In genomic region chr2:236663267-236663666, GRCh38 we compare ENCODE assay signal across 14 cellular contexts.
A peak's percentile ranks its signal among the peaks of the same experiment; 100 is the strongest.
DNase-seq lines count a peak whose midpoint lies in the region; ATAC-seq and TF ChIP-seq lines count a peak whose summit lies in the region.
"Had no signal": no experiment of that assay in that cellular context is flagged by ENCODE, and none has a peak within 500 bp of the region (broad histone marks: within the 10 kb centered on the region; RNA-seq: fewer than 3 reads in every experiment).

No MANE protein-coding gene starts in this region.

- H3K36me3 ChIP-seq in mammary epithelial cell (ENCODE audit: insufficient read depth, low read length): no peaks in the 10 kb centered on the region
- H3K36me3 ChIP-seq: cardiac muscle cell had no signal

- intact Hi-C loops in mammary epithelial cell (cut with micrococcal nuclease): loop anchor here (5.0 kb wide), 1 partner anchor 84 kb away; no protein-coding TSS in a partner anchor
- intact Hi-C loops in right cardiac atrium (cut with DNase I): no loop called here

- H3K9me3 ChIP-seq in mammary epithelial cell (replicated peaks; ENCODE audit: insufficient read depth, low read length): peaks cover 3% of the 10 kb centered on the region
- no peaks in the 10 kb centered on the region for H3K9me3 ChIP-seq in right cardiac atrium (ENCODE audit: control insufficient read depth, low read length)
- H3K9me3 ChIP-seq: SK-N-SH had no signal

- no peaks in the 10 kb centered on the region for H4K20me1 ChIP-seq in mammary epithelial cell (ENCODE audit: insufficient read depth, low read length)

- no TSS peak for BruUV-seq in mammary epithelial cell (replicated peaks; lab: Mats Ljungman, UMichigan)

- dilution Hi-C loops in mammary epithelial cell (cut with HindIII; ENCODE audit: low sequenced_read_pairs): no loop called here

- H3K4me3 ChIP-seq in mammary epithelial cell (replicated peaks in 1 of 3; ENCODE audit: insufficient read depth in 1 of 3, low read depth in 2 of 3, low read length in 3 of 3) (no peak overlapping the region), right cardiac atrium (ENCODE audit: low read length) (no peak overlapping the region), skeletal muscle cell (ENCODE audit: low read depth, low read length) (no peak overlapping the region)
- H3K4me3 ChIP-seq: cardiac muscle cell had no signal

- 34% methylated on average over 6 of the region's 6 CpGs for WGBS in mammary epithelial cell (ENCODE audit: low coverage, missing lambda C conversion rate)
- 42% methylated on average over 6 of the region's 6 CpGs for WGBS in right cardiac atrium

- DNase-seq in DMS79 (lab: John Stamatoyannopoulos, UW) (peak; percentile 86), mammary epithelial cell (no peak), right cardiac atrium (peak; percentile 85 to 91 (median 90)), skeletal muscle cell (ENCODE audit: low read depth) (peak; percentile 21), GOT3 (lab: John Stamatoyannopoulos, UW) (no peak)
- DNase-seq in activated naive CD4-positive, alpha-beta T cell (lab: John Stamatoyannopoulos, UW): no peak
- DNase-seq in activated CD4-positive, alpha-beta T cell treated with anti-CD3 and anti-CD28 coated beads, Interleukin-2, amount 50 U/mL, for 1 hour: no peak
- DNase-seq in stimulated activated CD4-positive, alpha-beta T cell treated with anti-CD3 and anti-CD28 coated beads, Interleukin-2, amount 100 ng/mL, for 48 hours: no peak
- DNase-seq: activated T-cell treated with anti-CD3 and anti-CD28 coated beads, Interleukin-2, amount 50 U/mL, for 4 hours; NCI-H1694 treated with DMSO at 0.1 percent for 48 hours; NCI-H82; SK-N-SH had no signal

- H3K79me2 ChIP-seq in mammary epithelial cell (ENCODE audit: insufficient read depth, low read length): no peaks in the 10 kb centered on the region

- H3K9ac ChIP-seq in mammary epithelial cell (ENCODE audit: insufficient read depth, low read length): no peak overlapping the region
- H3K9ac ChIP-seq: SK-N-SH had no signal

- CTCF ChIA-PET in mammary epithelial cell (lab: Charles Lee; ENCODE audit: low non-redundant PET): no interaction called here

- H3K4me2 ChIP-seq in mammary epithelial cell (ENCODE audit: insufficient read depth, low read depth, low read length): peak overlapping the region; percentile 37
- H3K4me2 ChIP-seq: SK-N-SH had no signal

- TF ChIP-seq CTCF in mammary epithelial cell (conservative IDR thresholded peaks at IDR 0.05 in 1 of 2, IDR thresholded peaks at IDR 0.05 in 1 of 2; ENCODE audit: extremely low read depth in 1 of 2, insufficient read depth in 1 of 2, low read depth in 1 of 2, low read length in 2 of 2): no peak

- H3K27ac ChIP-seq in mammary epithelial cell (ENCODE audit: insufficient read depth, low read depth, low read length) (peak overlapping the region; percentile 66), right cardiac atrium (ENCODE audit: low read length) (peak overlapping the region; percentile 13)
- H3K27ac ChIP-seq: cardiac muscle cell, epithelial cell of prostate had no signal

- peak overlapping the region; percentile 40 for H2AFZ ChIP-seq in mammary epithelial cell (ENCODE audit: low read depth, low read length)

- ATAC-seq in right cardiac atrium: peak; percentile 59 to 75
- ATAC-seq: activated T-cell treated with anti-CD3 and anti-CD28 coated beads, Interleukin-2, amount 50 U/mL, for 4 hours had no signal

- in situ Hi-C loops in mammary epithelial cell (cut with MboI; ENCODE audit: low sequenced_read_pairs in 2 of 2): no loop called here

- H3K4me1 ChIP-seq in mammary epithelial cell (ENCODE audit: insufficient read depth, low read length) (peaks cover 45% of the 10 kb centered on the region), right cardiac atrium (ENCODE audit: control insufficient read depth, insufficient read depth, low read length) (peaks cover 8% of the 10 kb centered on the region)

- no peaks in the 10 kb centered on the region for H3K27me3 ChIP-seq in mammary epithelial cell (ENCODE audit: insufficient read depth, low read length)
- H3K27me3 ChIP-seq in right cardiac atrium (ENCODE audit: control insufficient read depth, insufficient read depth): no peaks in the 10 kb centered on the region
- H3K27me3 ChIP-seq: cardiac muscle cell had no signal

Comparison
In these comparisons a context has a peak if more than half of its experiments do, and no peak if none do; other contexts are left out.
1. DNase-seq: peak in DMS79 (single experiment), right cardiac atrium (3 of 3) and skeletal muscle cell (single experiment); none in mammary epithelial cell (single experiment), activated naive CD4-positive, alpha-beta T cell (0 of 4), activated CD4-positive, alpha-beta T cell treated with anti-CD3 and anti-CD28 coated beads, Interleukin-2, amount 50 U/mL, for 1 hour (single experiment), stimulated activated CD4-positive, alpha-beta T cell treated with anti-CD3 and anti-CD28 coated beads, Interleukin-2, amount 100 ng/mL, for 48 hours (0 of 2) and GOT3 (single experiment).